15 cellular contexts compared by ENCODE assay signal in the genomic region with DNA sequence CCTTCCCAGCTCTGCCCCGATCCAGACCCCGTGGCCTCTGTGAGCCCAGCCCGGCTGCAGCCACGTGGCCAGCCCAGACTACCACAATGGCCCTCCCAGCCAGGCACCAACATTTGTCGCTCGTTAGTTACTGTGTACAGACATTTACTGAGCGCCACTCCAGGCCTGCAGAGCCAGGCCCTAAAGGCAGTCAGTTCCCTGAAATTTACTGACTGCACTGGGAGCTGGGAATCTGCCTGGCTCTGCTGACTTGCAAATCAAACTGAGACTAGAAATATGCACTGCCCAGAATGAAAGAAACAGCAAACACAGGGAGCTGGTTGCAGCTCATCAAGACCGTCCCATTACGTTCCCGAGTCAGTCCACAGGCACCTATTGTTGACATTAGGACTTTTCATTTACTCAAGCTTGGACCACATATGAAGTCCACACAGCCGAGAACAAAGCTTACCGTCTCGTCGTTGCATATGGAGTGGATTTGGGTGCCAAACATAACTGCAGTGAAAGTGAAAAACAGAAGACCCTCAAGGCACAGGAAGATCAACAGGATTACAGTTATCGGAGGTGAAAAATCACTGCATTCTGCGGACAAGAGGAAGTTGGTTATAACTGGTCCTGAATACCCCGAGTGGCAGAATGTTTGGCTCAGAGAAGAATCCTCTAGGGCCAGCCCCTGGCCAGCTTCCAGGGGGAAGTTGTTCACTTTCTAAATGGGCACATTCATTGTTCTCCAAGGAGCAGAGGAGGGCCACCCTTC. TPM values are rescaled to one million over a fixed set of nuclear protein-coding genes. Genes with fewer than 3 reads are reported as not detected.
DNase-seq lines count a peak whose midpoint lies in the region; ATAC-seq and TF ChIP-seq lines count a peak whose summit lies in the region.
"Had no signal": no experiment of that assay in that cellular context is flagged by ENCODE, and none has a peak within 500 bp of the region (broad histone marks: within the 10 kb centered on the region; RNA-seq: fewer than 3 reads in every experiment).

No MANE protein-coding gene starts in this region.

- CTCF ChIA-PET in CD8-positive, alpha-beta memory T cell (lab: Charles Lee) = interaction anchor here (1.1 to 2.5 kb wide), 3 partner anchors 9 to 110 kb away, joined by 3 to 10 read pairs (median 3); no protein-coding TSS in a partner anchor
- CTCF ChIA-PET in CD4-positive, alpha-beta T cell (lab: Charles Lee) = no interaction called here

- no peaks in the 10 kb centered on the region for H3K9me3 ChIP-seq in cardiac muscle cell (ENCODE audit: low read depth)
- no peaks in the 10 kb centered on the region for H3K9me3 ChIP-seq in esophagus muscularis mucosa
- no peaks in the 10 kb centered on the region for H3K9me3 ChIP-seq in CD8-positive, alpha-beta memory T cell (ENCODE audit: low read length)
- H3K9me3 ChIP-seq in CD4-positive, alpha-beta T cell (ENCODE audit: control insufficient read depth, low read length) = no peaks in the 10 kb centered on the region
- H3K9me3 ChIP-seq: thoracic aorta had no signal

- H3K36me3 Mint-ChIP-seq in nephron progenitor cell (ENCODE audit: low read depth) = peaks cover 73% of the 10 kb centered on the region
- H3K36me3 Mint-ChIP-seq in CD8-positive, alpha-beta memory T cell = peaks cover 3 to 75% (median 21%) of the 10 kb centered on the region in 3 donors
- H3K36me3 Mint-ChIP-seq in CD4-positive, alpha-beta T cell (ENCODE audit: low read depth) = peaks cover 75% of the 10 kb centered on the region

- intact Hi-C loops in Right ventricle myocardium inferior (cut with DNase I) = loop anchor here (10.0 kb wide), 1 partner anchor 472 kb away; a partner anchor contains a TSS
- intact Hi-C loops in esophagus muscularis mucosa (cut with DNase I) = no loop called here
- intact Hi-C loops in CD4-positive, alpha-beta T cell (cut with DNase I, micrococcal nuclease) = loop anchor here (10.0 kb wide), 2 partner anchors 472 to 702 kb away; a partner anchor contains a TSS

- H3K9me3 Mint-ChIP-seq in nephron progenitor cell = no peaks in the 10 kb centered on the region
- H3K9me3 Mint-ChIP-seq in CD8-positive, alpha-beta memory T cell = no peaks in the 10 kb centered on the region
- H3K9me3 Mint-ChIP-seq in CD4-positive, alpha-beta T cell = no peaks in the 10 kb centered on the region

- no peak for TF ChIP-seq EP300 in esophagus muscularis mucosa (IDR thresholded peaks at IDR 0.05)

- peaks cover 29% of the 10 kb centered on the region for H3K4me1 Mint-ChIP-seq in nephron progenitor cell
- H3K4me1 Mint-ChIP-seq in CD8-positive, alpha-beta memory T cell = peaks cover 0 to 3% (median 0%) of the 10 kb centered on the region in 3 donors
- H3K4me1 Mint-ChIP-seq in CD4-positive, alpha-beta T cell (ENCODE audit: low read depth) = no peaks in the 10 kb centered on the region

- no peak overlapping the region for H3K4me3 Mint-ChIP-seq in nephron progenitor cell
- H3K4me3 Mint-ChIP-seq in CD8-positive, alpha-beta memory T cell = no peak overlapping the region
- no peak overlapping the region for H3K4me3 Mint-ChIP-seq in CD4-positive, alpha-beta T cell

- 66% methylated on average over 17 of the region's 17 CpGs for WGBS in esophagus muscularis mucosa
- WGBS in urinary bladder = 56% methylated on average over 17 of the region's 17 CpGs

- peak overlapping the region; percentile 5 for H3K27ac ChIP-seq in cardiac muscle cell
- peak overlapping the region; percentile 53 to 74 (median 63) for H3K27ac ChIP-seq in esophagus muscularis mucosa (replicated peaks in 1 of 4)
- peak overlapping the region; percentile 27 for H3K27ac ChIP-seq in urinary bladder (ENCODE audit: low read depth)
- no peak overlapping the region for H3K27ac ChIP-seq in CD8-positive, alpha-beta memory T cell (ENCODE audit: low read depth, low read length)
- no peak overlapping the region for H3K27ac ChIP-seq in CD4-positive, alpha-beta T cell (ENCODE audit: low read depth, low read length)
- H3K27ac ChIP-seq: thoracic aorta had no signal

- H3K36me3 ChIP-seq in cardiac muscle cell (peaks cover 43% of the 10 kb centered on the region), esophagus muscularis mucosa (peaks cover 53 to 83% (median 75%) of the 10 kb centered on the region in 4 donors), urinary bladder (ENCODE audit: insufficient read depth) (peaks cover 7% of the 10 kb centered on the region)
- peaks cover 39% of the 10 kb centered on the region for H3K36me3 ChIP-seq in CD8-positive, alpha-beta memory T cell (ENCODE audit: insufficient read depth, low read length)

- no peak for ATAC-seq in Right ventricle myocardium inferior
- ATAC-seq in CD4-positive, alpha-beta T cell (ENCODE audit: poor library complexity) = no peak

- TF ChIP-seq CTCF in cardiac muscle cell (IDR thresholded peaks at IDR 0.05; ENCODE audit: low read depth, low read length) (no peak), esophagus muscularis mucosa (IDR thresholded peaks at IDR 0.05) (no peak), nephron progenitor cell (IDR thresholded peaks at IDR 0.05) (no peak)
- no peak for TF ChIP-seq CTCF in CD4-positive, alpha-beta T cell (IDR thresholded peaks at IDR 0.05)

- no peak for TF ChIP-seq POLR2A in esophagus muscularis mucosa (IDR thresholded peaks at IDR 0.05; ENCODE audit: low read depth)

- POLR2A ChIA-PET in CD8-positive, alpha-beta memory T cell (lab: Charles Lee) = no interaction called here
- POLR2A ChIA-PET in CD4-positive, alpha-beta T cell (lab: Charles Lee) = no interaction called here

- peak overlapping the region; percentile 6 for H3K27ac Mint-ChIP-seq in nephron progenitor cell
- H3K27ac Mint-ChIP-seq in CD8-positive, alpha-beta memory T cell = no peak overlapping the region
- no peak overlapping the region for H3K27ac Mint-ChIP-seq in CD4-positive, alpha-beta T cell

- no peak overlapping the region for H3K4me3 ChIP-seq in cardiac muscle cell
- no peak overlapping the region for H3K4me3 ChIP-seq in esophagus muscularis mucosa
- H3K4me3 ChIP-seq in urinary bladder (ENCODE audit: low read depth, low read length) = no peak overlapping the region
- no peak overlapping the region for H3K4me3 ChIP-seq in CD8-positive, alpha-beta memory T cell (ENCODE audit: low read length)
- H3K4me3 ChIP-seq: thoracic aorta had no signal

- no peaks in the 10 kb centered on the region for H3K27me3 ChIP-seq in cardiac muscle cell
- no peaks in the 10 kb centered on the region for H3K27me3 ChIP-seq in esophagus muscularis mucosa
- H3K27me3 ChIP-seq in CD8-positive, alpha-beta memory T cell (ENCODE audit: insufficient read depth, low read length, poor library complexity, severe bottlenecking) = no peaks in the 10 kb centered on the region
- no peaks in the 10 kb centered on the region for H3K27me3 ChIP-seq in CD4-positive, alpha-beta T cell (ENCODE audit: control insufficient read depth, insufficient read depth, low read length)

- no peaks in the 10 kb centered on the region for H3K27me3 Mint-ChIP-seq in nephron progenitor cell (ENCODE audit: low read depth, poor library complexity)
- H3K27me3 Mint-ChIP-seq in CD8-positive, alpha-beta memory T cell = no peaks in the 10 kb centered on the region
- H3K27me3 Mint-ChIP-seq in CD4-positive, alpha-beta T cell = no peaks in the 10 kb centered on the region

- H3K4me1 ChIP-seq in cardiac muscle cell (ENCODE audit: low read depth) = peaks cover 5% of the 10 kb centered on the region
- peaks cover 11 to 41% (median 34%) of the 10 kb centered on the region in 4 donors for H3K4me1 ChIP-seq in esophagus muscularis mucosa
- H3K4me1 ChIP-seq in urinary bladder (ENCODE audit: insufficient read depth) = no peaks in the 10 kb centered on the region
- H3K4me1 ChIP-seq in CD8-positive, alpha-beta memory T cell (ENCODE audit: insufficient read depth, low read length) = no peaks in the 10 kb centered on the region

- no peak for DNase-seq in cardiac muscle cell (ENCODE audit: low read depth in 1 of 2, low spot score in 1 of 2)
- DNase-seq in Right ventricle myocardium inferior (ENCODE audit: missing footprints) = no peak
- DNase-seq in esophagus muscularis mucosa (ENCODE audit: extremely low spot score) = no peak
- DNase-seq in nephron progenitor cell = no peak
- no peak for DNase-seq in CD8-positive, alpha-beta memory T cell
- DNase-seq in NCI-H1436 (lab: John Stamatoyannopoulos, UW) = no peak
- no peak for DNase-seq in CD4-positive, alpha-beta T cell
- DNase-seq: activated CD4-positive, alpha-beta T cell treated with anti-CD3 and anti-CD28 coated beads, Interleukin-2, amount 50 U/mL, for 48 hours; activated effector memory CD4-positive, alpha-beta T cell treated with anti-CD3 and anti-CD28 coated beads, Interleukin-2, amount 50 U/mL, for 16 hours; NCI-H2227 treated with DMSO at 0.1 percent for 48 hours; OCI-M1; small intestine; T-helper 2 cell had no signal

RNA-seq across cellular contexts. Expression of a gene that starts 34.5 kb away (rescaled TPM):
- 65.0 and 70.1 TPM in 2 replicates for total RNA-seq in cardiac muscle cell
- 57.8 and 71.6 TPM in 2 replicates for polyA plus RNA-seq in cardiac muscle cell
- 41.4 TPM for total RNA-seq in Right ventricle myocardium inferior
- 10 to 100 TPM; 45.6 to 68.8 (median 54.3) TPM for total RNA-seq in esophagus muscularis mucosa
- 31.1 TPM for total RNA-seq in urinary bladder
- 49.7 TPM for polyA plus RNA-seq in urinary bladder
- 10 to 100 TPM; 31.6 to 32.6 TPM for total RNA-seq in CD8-positive, alpha-beta memory T cell
- 45.7 TPM for polyA plus RNA-seq in CD8-positive, alpha-beta memory T cell
- 10 to 100 TPM; 39.8 to 44.6 TPM for total RNA-seq in CD4-positive, alpha-beta T cell

RNA-seq across cellular contexts. Expression of a gene that starts 50.8 kb away (rescaled TPM):
- 23.4 and 24.6 TPM in 2 replicates for total RNA-seq in cardiac muscle cell
- polyA plus RNA-seq in cardiac muscle cell = 12.8 and 29.1 TPM in 2 replicates
- 7.4 TPM for total RNA-seq in Right ventricle myocardium inferior
- total RNA-seq in esophagus muscularis mucosa = 10 to 100 TPM; 16.4 to 28.8 (median 23.4) TPM
- 9.8 TPM for total RNA-seq in urinary bladder
- polyA plus RNA-seq in urinary bladder = 19.9 TPM
- total RNA-seq in CD8-positive, alpha-beta memory T cell = 10 to 100 TPM; 13.2 to 13.5 TPM
- 7.2 TPM for polyA plus RNA-seq in CD8-positive, alpha-beta memory T cell
- 10 to 100 TPM in 1 of 2 experiments, 1 to 10 TPM in 1; 9.0 to 10.9 TPM for total RNA-seq in CD4-positive, alpha-beta T cell

Comparison
In these comparisons a context has a peak if more than half of its experiments do, and no peak if none do; other contexts are left out.
1. H3K27ac ChIP-seq: peak in cardiac muscle cell (single experiment), esophagus muscularis mucosa (4 of 4) and urinary bladder (single experiment); none in CD8-positive, alpha-beta memory T cell (single experiment) and CD4-positive, alpha-beta T cell (single experiment).